In genomic region chr1:24586970-24587820, GRCh38 we compare ENCODE assay signal across 8 cellular contexts. TPM values are rescaled to one million over a fixed set of nuclear protein-coding genes. Genes with fewer than 3 reads are reported as not detected.
DNase-seq lines count a peak whose midpoint lies in the region; ATAC-seq, FAIRE-seq and TF ChIP-seq lines count a peak whose summit lies in the region.

No MANE protein-coding gene starts in this region.

- no peaks in the 10 kb centered on the region for H3K4me1 Mint-ChIP-seq in activated T-helper 17 cell treated with anti-CD3 and anti-CD28 coated beads, Interleukin-2, amount 50 U/mL, for 72 hours

- peak; percentile 95 for ATAC-seq in activated T-helper 17 cell treated with anti-CD3 and anti-CD28 coated beads, Interleukin-2, amount 50 U/mL, for 72 hours (replicated peaks)
- no peak for ATAC-seq in HG02678 (IDR thresholded peaks at IDR 0.05; ENCODE audit: unreplicated experiment)
- no peak for ATAC-seq in HG02884 (IDR thresholded peaks at IDR 0.05; ENCODE audit: unreplicated experiment)

- H3K9me3 ChIP-seq in Peyer's patch, result no peaks in the 10 kb centered on the region

- H3K9me3 Mint-ChIP-seq in activated T-helper 17 cell treated with anti-CD3 and anti-CD28 coated beads, Interleukin-2, amount 50 U/mL, for 72 hours, result no peaks in the 10 kb centered on the region

- intact Hi-C loops in posterior vena cava (cut with DNase I), result no loop called here

- H3K4me3 Mint-ChIP-seq in activated T-helper 17 cell treated with anti-CD3 and anti-CD28 coated beads, Interleukin-2, amount 50 U/mL, for 72 hours, result no peak overlapping the region

- FAIRE-seq in G401.6 (lab: Jason Lieb, UNC) (peak; percentile 85), frontal cortex (lab: Jason Lieb, UNC) (no peak)

- no peaks in the 10 kb centered on the region for H3K36me3 ChIP-seq in Peyer's patch

- peak overlapping the region; percentile 66 for H3K27ac Mint-ChIP-seq in activated T-helper 17 cell treated with anti-CD3 and anti-CD28 coated beads, Interleukin-2, amount 50 U/mL, for 72 hours

- no peak overlapping the region for H3K4me3 ChIP-seq in Peyer's patch

- H3K27me3 ChIP-seq in Peyer's patch, result no peaks in the 10 kb centered on the region

- H3K27me3 Mint-ChIP-seq in activated T-helper 17 cell treated with anti-CD3 and anti-CD28 coated beads, Interleukin-2, amount 50 U/mL, for 72 hours, result no peaks in the 10 kb centered on the region

- DNase-seq in Kasumi-1 (lab: John Stamatoyannopoulos, UW), result peak; percentile 69 to 80
- DNase-seq in Peyer's patch, result peak in 2 of 3 donors; percentile 54 to 75
- peak; percentile 19 to 48 for DNase-seq in frontal cortex (ENCODE audit: low spot score in 2 of 2)
- DNase-seq in posterior vena cava (ENCODE audit: low spot score), result peak; percentile 14

- no peak overlapping the region for H3K27ac ChIP-seq in Peyer's patch

- TF ChIP-seq CTCF in Peyer's patch (IDR thresholded peaks at IDR 0.05), result peak; percentile 58 to 92 (median 86)

- H3K36me3 Mint-ChIP-seq in activated T-helper 17 cell treated with anti-CD3 and anti-CD28 coated beads, Interleukin-2, amount 50 U/mL, for 72 hours (ENCODE audit: low read depth), result no peaks in the 10 kb centered on the region

- no peaks in the 10 kb centered on the region for H3K4me1 ChIP-seq in Peyer's patch

- no peak for TF ChIP-seq POLR2A in Peyer's patch (IDR thresholded peaks at IDR 0.05)

RNA-seq across cellular contexts. Expression of gene NCMAP, which starts 31.3 kb away (rescaled TPM):
- total RNA-seq in Peyer's patch, result 1 to 10 TPM; 1.6 to 9.5 (median 4.2) TPM
- not detected for total RNA-seq in activated T-helper 17 cell treated with anti-CD3 and anti-CD28 coated beads, Interleukin-2, amount 50 U/mL, for 72 hours
- total RNA-seq in frontal cortex, result under 0.01 TPM
- total RNA-seq in posterior vena cava, result not detected

RNA-seq across cellular contexts. Expression of gene SRRM1, which starts 55.9 kb away (rescaled TPM):
- total RNA-seq in Peyer's patch (100 to 1,000 TPM; 103 to 404 (median 157) TPM), frontal cortex (34.6 TPM), posterior vena cava (10 to 100 TPM; 92.3 to 93.8 TPM)
- total RNA-seq in activated T-helper 17 cell treated with anti-CD3 and anti-CD28 coated beads, Interleukin-2, amount 50 U/mL, for 72 hours, result 100 to 1,000 TPM; 151 to 223 TPM

Comparison
In these comparisons a context has a peak if more than half of its experiments do, and no peak if none do; other contexts are left out.
1. DNase-seq: peak in every context shown above with its lines; median percentile 74 in Kasumi-1; 64 in Peyer's patch; 34 in frontal cortex; 14 in posterior vena cava.